32 cellular contexts compared by ENCODE assay signal in the genomic region with DNA sequence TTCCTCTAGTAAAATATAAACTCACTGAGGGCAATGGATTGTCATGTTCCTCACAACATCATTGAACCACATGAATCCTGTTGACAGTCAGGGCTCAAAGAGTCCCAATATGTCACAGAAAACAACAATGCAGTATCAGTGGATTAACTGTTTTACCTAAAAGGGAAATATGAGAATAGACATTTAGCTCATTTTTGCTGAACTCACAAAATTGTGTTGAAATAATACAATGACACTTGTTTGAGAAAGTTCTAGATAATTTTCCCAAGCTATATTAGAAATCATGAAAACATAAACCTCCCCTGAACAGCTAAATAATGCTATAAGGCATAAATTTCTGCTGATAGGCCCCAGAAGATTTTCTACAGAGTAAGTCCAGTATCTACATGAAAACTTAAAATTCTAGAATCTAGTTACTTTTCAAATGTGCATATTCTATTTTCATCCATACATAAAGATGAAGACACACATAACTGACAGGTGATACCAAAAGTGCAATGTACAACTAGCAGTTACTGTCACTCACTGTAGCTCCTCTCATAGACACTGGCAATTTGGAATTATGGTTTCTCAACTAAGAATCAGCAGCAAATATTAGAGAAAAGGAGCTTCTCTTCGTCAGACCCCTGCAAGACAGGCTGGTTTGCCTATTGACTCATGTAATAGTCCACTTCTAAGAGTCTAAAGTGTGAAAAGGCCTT.
"Had no signal": no experiment of that assay in that cellular context is flagged by ENCODE, and none has a peak within 500 bp of the region (broad histone marks: within the 10 kb centered on the region; RNA-seq: fewer than 3 reads in every experiment).

No MANE protein-coding gene starts in this region.

- H3K4me1 ChIP-seq: spleen, suprapubic skin, testis, transverse colon, upper lobe of right lung, uterus had no signal

- H3K9me3 Mint-ChIP-seq: natural killer cell treated with Interleukin-12 subunit alpha and Interleukin-12 subunit beta and Interleukin-15 and Interleukin-18, amount 100 ng/mL, for 72 hours; nephron progenitor cell; neural progenitor cell; stimulated activated memory B cell treated with anti-CD40 and anti-IgM and Interleukin-4, amounts not matched to agents 10 μg/mL and 1 μg/mL and 100 μg/mL, for 72 hours had no signal

- H3K4me2 ChIP-seq: neural progenitor cell, smooth muscle cell had no signal

- H3K36me3 Mint-ChIP-seq: natural killer cell treated with Interleukin-12 subunit alpha and Interleukin-12 subunit beta and Interleukin-15 and Interleukin-18, amount 100 ng/mL, for 72 hours; stimulated activated memory B cell treated with anti-CD40 and anti-IgM and Interleukin-4, amounts not matched to agents 10 μg/mL and 1 μg/mL and 100 μg/mL, for 72 hours had no signal

- H3K4me1 Mint-ChIP-seq: stimulated activated memory B cell treated with anti-CD40 and anti-IgM and Interleukin-4, amounts not matched to agents 10 μg/mL and 1 μg/mL and 100 μg/mL, for 72 hours had no signal

- ATAC-seq: naive thymus-derived CD8-positive, alpha-beta T cell; natural killer cell treated with Interleukin-12 subunit alpha and Interleukin-12 subunit beta and Interleukin-15 and Interleukin-18, amount 100 ng/mL, for 72 hours; right cardiac atrium; sciatic nerve; stimulated activated memory B cell treated with anti-CD40 and anti-IgM and Interleukin-4, amounts not matched to agents 10 μg/mL and 1 μg/mL and 100 μg/mL, for 72 hours; stimulated activated naive CD8-positive, alpha-beta T cell treated with anti-CD3 and anti-CD28 coated beads, Interleukin-15, amount 100 ng/mL, for 72 hours; stimulated activated naive CD8-positive, alpha-beta T cell treated with anti-CD3 and anti-CD28 coated beads, Interleukin-15, Interleukin-2, amounts not matched to agents 100 U/mL and 50 U/mL, for 24 hours; upper lobe of right lung had no signal

- H3K27ac ChIP-seq: neural progenitor cell, ovary, parathyroid adenoma, psoas muscle, skin epidermis, spleen, suprapubic skin, testis, tibial artery, transverse colon, upper lobe of right lung, uterus had no signal

- H3K27me3 ChIP-seq: neural progenitor cell, ovary, spleen, suprapubic skin, testis, tibial artery, transverse colon, upper lobe of right lung, uterus had no signal

- H3K27ac Mint-ChIP-seq: naive thymus-derived CD8-positive, alpha-beta T cell; natural killer cell treated with Interleukin-12 subunit alpha and Interleukin-12 subunit beta and Interleukin-15 and Interleukin-18, amount 100 ng/mL, for 72 hours; nephron progenitor cell; neural progenitor cell; progenitor cell of endocrine pancreas; stimulated activated memory B cell treated with anti-CD40 and anti-IgM and Interleukin-4, amounts not matched to agents 10 μg/mL and 1 μg/mL and 100 μg/mL, for 72 hours; stimulated activated naive CD8-positive, alpha-beta T cell treated with anti-CD3 and anti-CD28 coated beads, Interleukin-15, amount 100 ng/mL, for 72 hours; type B pancreatic cell had no signal

- H3K9me3 ChIP-seq: ovary, psoas muscle, spleen, suprapubic skin, testis, tibial artery, transverse colon, upper lobe of right lung, uterus had no signal

- DNase-seq: naive thymus-derived CD8-positive, alpha-beta T cell; nephron progenitor cell; occipital lobe; ovary; posterior cingulate gyrus; psoas muscle; right cardiac atrium; spleen; stimulated activated CD4-positive, alpha-beta T cell treated with anti-CD3 and anti-CD28 coated beads, Interleukin-12 subunit alpha, Interleukin-12 subunit beta, amount 100 ng/mL, for 4 hours; stimulated activated CD4-positive, alpha-beta T cell treated with anti-CD3 and anti-CD28 coated beads, Interleukin-1b, Interleukin-23, amount 100 ng/mL, for 48 hours; stimulated activated CD4-positive, alpha-beta T cell treated with anti-CD3 and anti-CD28 coated beads, Interleukin-4, amount 100 ng/mL, for 1 hour; stimulated activated CD4-positive, alpha-beta T cell treated with anti-CD3 and anti-CD28 coated beads, Interleukin-4, amount 100 ng/mL, for 4 hours; stimulated activated CD8-positive, alpha-beta memory T cell treated with anti-CD3 and anti-CD28 coated beads, Interleukin-4, amount 100 ng/mL, for 48 hours; stimulated activated naive CD4-positive, alpha-beta T cell; stimulated activated naive CD8-positive, alpha-beta T cell treated with anti-CD3 and anti-CD28 coated beads, Interleukin-15, amount 100 ng/mL, for 72 hours; stimulated activated naive CD8-positive, alpha-beta T cell treated with anti-CD3 and anti-CD28 coated beads, Interleukin-15, Interleukin-2, amounts not matched to agents 100 U/mL and 50 U/mL, for 24 hours; substantia nigra; testis; tibial artery; transverse colon; upper lobe of right lung; uterus had no signal

- H3K4me3 Mint-ChIP-seq: naive thymus-derived CD8-positive, alpha-beta T cell; natural killer cell treated with Interleukin-12 subunit alpha and Interleukin-12 subunit beta and Interleukin-15 and Interleukin-18, amount 100 ng/mL, for 72 hours; nephron progenitor cell; neural progenitor cell; stimulated activated memory B cell treated with anti-CD40 and anti-IgM and Interleukin-4, amounts not matched to agents 10 μg/mL and 1 μg/mL and 100 μg/mL, for 72 hours; stimulated activated naive CD8-positive, alpha-beta T cell treated with anti-CD3 and anti-CD28 coated beads, Interleukin-15, amount 100 ng/mL, for 72 hours; type B pancreatic cell had no signal

- H2AFZ ChIP-seq: neural progenitor cell, parathyroid adenoma had no signal

- H3K27me3 Mint-ChIP-seq: naive thymus-derived CD8-positive, alpha-beta T cell; natural killer cell treated with Interleukin-12 subunit alpha and Interleukin-12 subunit beta and Interleukin-15 and Interleukin-18, amount 100 ng/mL, for 72 hours; progenitor cell of endocrine pancreas; stimulated activated memory B cell treated with anti-CD40 and anti-IgM and Interleukin-4, amounts not matched to agents 10 μg/mL and 1 μg/mL and 100 μg/mL, for 72 hours; stimulated activated naive CD8-positive, alpha-beta T cell treated with anti-CD3 and anti-CD28 coated beads, Interleukin-15, amount 100 ng/mL, for 72 hours; type B pancreatic cell had no signal

- H3K4me3 ChIP-seq: neural progenitor cell, ovary, psoas muscle, skin epidermis, smooth muscle cell, spleen, suprapubic skin, testis, tibial artery, transverse colon, upper lobe of right lung, uterus had no signal

- H3K79me2 ChIP-seq: parathyroid adenoma had no signal

- H3K9ac ChIP-seq: neural progenitor cell, parathyroid adenoma had no signal

- H3K36me3 ChIP-seq: neural progenitor cell, ovary, spleen, suprapubic skin, tibial artery, transverse colon, upper lobe of right lung, uterus had no signal
